In the genomic region with DNA sequence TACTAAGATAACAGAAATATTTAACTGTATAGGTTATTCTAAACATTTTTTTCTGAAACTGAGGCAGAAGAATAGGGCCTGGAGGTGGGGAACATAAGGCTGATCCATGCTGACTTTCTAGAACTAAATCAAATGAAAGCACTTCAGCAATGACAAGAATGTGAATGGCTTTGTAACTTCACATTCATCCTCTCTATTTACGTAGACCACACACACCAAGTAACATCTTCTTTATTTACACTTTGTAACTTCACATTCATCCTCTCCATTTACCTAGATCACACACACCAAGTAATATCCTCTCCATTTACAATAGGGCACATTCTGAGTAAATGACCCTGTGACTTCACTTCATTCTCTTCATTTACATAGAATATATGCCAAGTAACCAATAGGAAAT, we compare ENCODE assay signal across 17 cellular contexts.
"Had no signal": no experiment of that assay in that cellular context is flagged by ENCODE, and none has a peak within 500 bp of the region (broad histone marks: within the 10 kb centered on the region; RNA-seq: fewer than 3 reads in every experiment).

No MANE protein-coding gene starts in this region.

- DNase-seq: activated B cell treated with CpG ODN at 0.5 μM for 24 hours; activated CD4-positive, alpha-beta T cell treated with anti-CD3 and anti-CD28 coated beads, Interleukin-2, amount 10 ng/mL, durations not matched to agents 24 days and 14 days; activated CD8-positive, alpha-beta T cell treated with anti-CD3 and anti-CD28 coated beads for 36 hours; activated naive CD4-positive, alpha-beta T cell treated with anti-CD3 and anti-CD28 coated beads for 36 hours; activated T-cell treated with anti-CD3 and anti-CD28 coated beads, Interleukin-2, amount 50 U/mL, for 24 hours; anterior cingulate cortex; head of caudate nucleus; islet precursor cell; lower lobe of right lung; midbrain; nephron progenitor cell; nucleus accumbens; sigmoid colon; stimulated activated CD8-positive, alpha-beta memory T cell treated with anti-CD3 and anti-CD28 coated beads, Interleukin-4, amount 100 ng/mL, for 48 hours; stimulated activated naive CD4-positive, alpha-beta T cell; T-cell had no signal

- H3K36me3 ChIP-seq: lower lobe of right lung, sigmoid colon had no signal

- H3K4me3 ChIP-seq: coronary artery, lower lobe of right lung, sigmoid colon had no signal

- H3K4me1 ChIP-seq: lower lobe of right lung, sigmoid colon had no signal

- H3K27ac ChIP-seq: coronary artery, lower lobe of right lung, sigmoid colon had no signal

- H3K9me3 ChIP-seq: lower lobe of right lung, sigmoid colon had no signal

- ATAC-seq: activated CD8-positive, alpha-beta T cell treated with anti-CD3 and anti-CD28 coated beads for 36 hours; lower lobe of right lung; T-cell had no signal

- H3K27me3 ChIP-seq: sigmoid colon had no signal
